ENCODE assay signal across 19 cellular contexts in genomic region chr2:214261683-214262082, GRCh38.
DNase-seq lines count a peak whose midpoint lies in the region; FAIRE-seq lines count a peak whose summit lies in the region.
"Had no signal": no experiment of that assay in that cellular context is flagged by ENCODE, and none has a peak within 500 bp of the region (broad histone marks: within the 10 kb centered on the region; RNA-seq: fewer than 3 reads in every experiment).

No MANE protein-coding gene starts in this region.

- no peaks in the 10 kb centered on the region for H3K27me3 Mint-ChIP-seq in activated naive CD8-positive, alpha-beta T cell treated with anti-CD3 and anti-CD28 coated beads for 36 hours
- no peaks in the 10 kb centered on the region for H3K27me3 Mint-ChIP-seq in CD8-positive, alpha-beta memory T cell

- no peaks in the 10 kb centered on the region for H3K4me1 ChIP-seq in CD8-positive, alpha-beta memory T cell (ENCODE audit: insufficient read depth, low read length)
- H3K4me1 ChIP-seq: Caco-2, SJSA1 had no signal

- H3K27me3 ChIP-seq in CD8-positive, alpha-beta memory T cell (ENCODE audit: insufficient read depth, low read length, poor library complexity, severe bottlenecking) = no peaks in the 10 kb centered on the region
- H3K27me3 ChIP-seq: SJSA1 had no signal

- no peaks in the 10 kb centered on the region for H3K9me3 ChIP-seq in CD8-positive, alpha-beta memory T cell (ENCODE audit: low read length)
- H3K9me3 ChIP-seq: Caco-2, SJSA1 had no signal

- H3K4me3 ChIP-seq in CD8-positive, alpha-beta memory T cell (ENCODE audit: low read length) = no peak overlapping the region
- H3K4me3 ChIP-seq: K562, SJSA1 had no signal

- H3K36me3 ChIP-seq in CD8-positive, alpha-beta memory T cell (ENCODE audit: insufficient read depth, low read length) = no peaks in the 10 kb centered on the region
- H3K36me3 ChIP-seq: SJSA1 had no signal

- POLR2A ChIA-PET in CD8-positive, alpha-beta memory T cell (lab: Charles Lee) = no interaction called here

- DNase-seq in AG08395 (ENCODE audit: low spot score) (peak; percentile 1), HTR-8/SVneo (ENCODE audit: insufficient read length, low spot score) (peak; percentile 2), astrocyte of the hippocampus (ENCODE audit: low read depth, low spot score) (peak; percentile 48), glomerular visceral epithelial cell (ENCODE audit: extremely low spot score) (peak; percentile 12), SKM-1 (lab: John Stamatoyannopoulos, UW; ENCODE audit: unreplicated experiment) (no peak)
- no peak for DNase-seq in activated naive CD8-positive, alpha-beta T cell treated with anti-CD3 and anti-CD28 coated beads for 36 hours
- DNase-seq in activated CD8-positive, alpha-beta memory T cell treated with anti-CD3 and anti-CD28 coated beads, Interleukin-2, amount 50 U/mL, for 48 hours = no peak
- no peak for DNase-seq in CD8-positive, alpha-beta memory T cell
- DNase-seq: Caco-2, NCI-H1048, NCI-H146, NCI-H345, NCI-H526 treated with DMSO at 0.1 percent for 48 hours had no signal

- CTCF ChIA-PET in CD8-positive, alpha-beta memory T cell (lab: Charles Lee) = no interaction called here

- no peak overlapping the region for H3K27ac Mint-ChIP-seq in activated naive CD8-positive, alpha-beta T cell treated with anti-CD3 and anti-CD28 coated beads for 36 hours
- no peak overlapping the region for H3K27ac Mint-ChIP-seq in CD8-positive, alpha-beta memory T cell
- H3K27ac Mint-ChIP-seq: CD14-positive monocyte had no signal

- H3K27ac ChIP-seq in CD8-positive, alpha-beta memory T cell (ENCODE audit: low read depth, low read length) = no peak overlapping the region
- H3K27ac ChIP-seq: 22Rv1, SJSA1 had no signal

- no peaks in the 10 kb centered on the region for H3K36me3 Mint-ChIP-seq in activated naive CD8-positive, alpha-beta T cell treated with anti-CD3 and anti-CD28 coated beads for 36 hours
- no peaks in the 10 kb centered on the region for H3K36me3 Mint-ChIP-seq in CD8-positive, alpha-beta memory T cell
- H3K36me3 Mint-ChIP-seq: CD14-positive monocyte had no signal

- H3K4me1 Mint-ChIP-seq in activated naive CD8-positive, alpha-beta T cell treated with anti-CD3 and anti-CD28 coated beads for 36 hours = no peaks in the 10 kb centered on the region
- no peaks in the 10 kb centered on the region for H3K4me1 Mint-ChIP-seq in CD8-positive, alpha-beta memory T cell
- H3K4me1 Mint-ChIP-seq: CD14-positive monocyte had no signal

- H3K9me3 Mint-ChIP-seq in activated naive CD8-positive, alpha-beta T cell treated with anti-CD3 and anti-CD28 coated beads for 36 hours = peaks cover 5% of the 10 kb centered on the region
- H3K9me3 Mint-ChIP-seq in CD8-positive, alpha-beta memory T cell = peaks cover 3 to 17% (median 8%) of the 10 kb centered on the region in 5 donors

- no peak overlapping the region for H3K4me3 Mint-ChIP-seq in activated naive CD8-positive, alpha-beta T cell treated with anti-CD3 and anti-CD28 coated beads for 36 hours
- H3K4me3 Mint-ChIP-seq in CD8-positive, alpha-beta memory T cell = no peak overlapping the region
- H3K4me3 Mint-ChIP-seq: CD14-positive monocyte had no signal

- no peak for FAIRE-seq in HTR-8/SVneo (lab: Jason Lieb, UNC)
- FAIRE-seq: G401.6, GM12892, K562 had no signal

Comparison
In these comparisons a context has a peak if more than half of its experiments do, and no peak if none do; other contexts are left out.
1. DNase-seq: peak in AG08395 (single experiment), HTR-8/SVneo (single experiment), astrocyte of the hippocampus (single experiment) and glomerular visceral epithelial cell (single experiment); none in activated naive CD8-positive, alpha-beta T cell treated with anti-CD3 and anti-CD28 coated beads for 36 hours (single experiment), activated CD8-positive, alpha-beta memory T cell treated with anti-CD3 and anti-CD28 coated beads, Interleukin-2, amount 50 U/mL, for 48 hours (single experiment), CD8-positive, alpha-beta memory T cell (0 of 5) and SKM-1 (single experiment).